In the genomic region with DNA sequence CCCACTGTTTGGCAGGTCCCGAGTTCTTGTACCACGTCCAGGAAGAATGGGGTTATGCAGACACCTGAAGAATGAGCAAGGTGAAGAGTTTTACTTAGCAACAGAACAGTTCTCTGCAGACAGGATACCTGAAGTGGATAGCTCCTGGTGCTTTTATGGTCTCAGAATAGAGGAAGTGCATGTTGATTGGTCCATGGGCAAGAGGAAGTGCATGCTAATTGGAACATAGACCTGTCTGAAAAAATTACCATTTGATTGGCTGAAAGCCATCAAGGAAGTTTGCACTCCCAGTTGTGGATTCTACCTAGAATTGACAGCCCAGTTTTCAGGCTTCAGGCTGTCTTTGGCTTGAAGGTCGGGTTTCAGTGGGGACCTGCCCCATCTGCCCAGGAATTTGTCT, we compare ENCODE assay signal across 27 cellular contexts.
DNase-seq lines count a peak whose midpoint lies in the region; ATAC-seq, FAIRE-seq and TF ChIP-seq lines count a peak whose summit lies in the region.
"Had no signal": no experiment of that assay in that cellular context is flagged by ENCODE, and none has a peak within 500 bp of the region (broad histone marks: within the 10 kb centered on the region; RNA-seq: fewer than 3 reads in every experiment).

No MANE protein-coding gene starts in this region.

- TF ChIP-seq POLR2A in GM12878 (IDR thresholded peaks at IDR 0.05; ENCODE audit: low read depth, low read length), result no peak

- RAD21 ChIA-PET in GM12878 (lab: Charles Lee; ENCODE audit: unreplicated experiment), result no interaction called here

- H3K27me3 Mint-ChIP-seq in natural killer cell (ENCODE audit: low read depth in 2 of 2), result no peaks in the 10 kb centered on the region
- no peaks in the 10 kb centered on the region for H3K27me3 Mint-ChIP-seq in activated CD4-positive, alpha-beta T cell treated with anti-CD3 and anti-CD28 coated beads, Interleukin-2, amount 10 ng/mL, durations not matched to agents 7 days and 5 days
- H3K27me3 Mint-ChIP-seq: CD4-positive, alpha-beta memory T cell; CD4-positive, CD25-positive, alpha-beta regulatory T cell; CD8-positive, alpha-beta memory T cell had no signal

- H3K27ac Mint-ChIP-seq in natural killer cell, result no peak overlapping the region
- H3K27ac Mint-ChIP-seq in activated CD4-positive, alpha-beta T cell treated with anti-CD3 and anti-CD28 coated beads, Interleukin-2, amount 10 ng/mL, durations not matched to agents 7 days and 5 days, result no peak overlapping the region
- H3K27ac Mint-ChIP-seq: CD14-positive monocyte; CD4-positive, alpha-beta memory T cell; CD4-positive, CD25-positive, alpha-beta regulatory T cell; CD8-positive, alpha-beta memory T cell had no signal

- H4K20me1 ChIP-seq in OCI-LY7 (ENCODE audit: insufficient read depth, low read length) (no peaks in the 10 kb centered on the region), GM12878 (ENCODE audit: control insufficient read depth, insufficient read depth) (no peaks in the 10 kb centered on the region)
- H4K20me1 ChIP-seq: BLaER1 had no signal

- intact Hi-C loops in OCI-LY7 (cut with micrococcal nuclease; ENCODE audit: unreplicated experiment), result no loop called here
- intact Hi-C loops in GM12878 (cut with micrococcal nuclease; ENCODE audit: unreplicated experiment), result no loop called here
- intact Hi-C loops in natural killer cell (cut with micrococcal nuclease), result no loop called here

- H3K36me3 Mint-ChIP-seq in natural killer cell, result no peaks in the 10 kb centered on the region
- no peaks in the 10 kb centered on the region for H3K36me3 Mint-ChIP-seq in activated CD4-positive, alpha-beta T cell treated with anti-CD3 and anti-CD28 coated beads, Interleukin-2, amount 10 ng/mL, durations not matched to agents 7 days and 5 days (ENCODE audit: low read depth)
- H3K36me3 Mint-ChIP-seq: CD14-positive monocyte; CD4-positive, alpha-beta memory T cell; CD4-positive, CD25-positive, alpha-beta regulatory T cell; CD8-positive, alpha-beta memory T cell had no signal

- BruUV-seq in OCI-LY7 (replicated peaks; lab: Mats Ljungman, UMichigan) (no TSS peak), GM12878 (replicated peaks; lab: Mats Ljungman, UMichigan) (no TSS peak)

- SMC1A ChIA-PET in GM12878 (lab: Charles Lee; ENCODE audit: uncharacterized antibody, unreplicated experiment), result interaction anchor here (1.2 kb wide), 1 partner anchor 12 kb away, joined by 3 read pairs; no protein-coding TSS in a partner anchor

- H3K27ac ChIP-seq in OCI-LY7 (ENCODE audit: low read depth, low read length, poor library complexity, severe bottlenecking), result no peak overlapping the region
- H3K27ac ChIP-seq in GM12878 (ENCODE audit: control insufficient read depth, insufficient read depth), result no peak overlapping the region
- H3K27ac ChIP-seq: BLaER1 had no signal

- no peaks in the 10 kb centered on the region for H3K4me1 ChIP-seq in OCI-LY7 (ENCODE audit: insufficient read depth, low read length, poor library complexity, severe bottlenecking)
- no peaks in the 10 kb centered on the region for H3K4me1 ChIP-seq in GM12878 (ENCODE audit: control insufficient read depth, insufficient read depth, low read length)
- H3K4me1 ChIP-seq: BE2C, BLaER1 had no signal

- DNase-seq in NAMALWA (ENCODE audit: low spot score) (peak; percentile 15), OCI-LY7 (ENCODE audit: low spot score) (peak; percentile 0), GM12878 (ENCODE audit: low read depth, low spot score) (no peak), natural killer cell (no peak), urothelium cell line (ENCODE audit: low spot score) (no peak)
- DNase-seq in activated CD4-positive, alpha-beta T cell treated with anti-CD3 and anti-CD28 coated beads, Interleukin-2, amount 10 ng/mL, durations not matched to agents 7 days and 5 days, result no peak
- DNase-seq: 8988T; ACHN; BE2C; C1 segment of cervical spinal cord; CD4-positive, alpha-beta memory T cell; CD4-positive, CD25-positive, alpha-beta regulatory T cell; CD8-positive, alpha-beta memory T cell; COR-L47; DMS 273 treated with DMSO at 0.1 percent for 48 hours; DMS153; DMS53; DMS79; DND-41; EL; GDM1 had no signal

- no peaks in the 10 kb centered on the region for H3K79me2 ChIP-seq in OCI-LY7 (ENCODE audit: insufficient read depth, low read depth, low read length)
- no peaks in the 10 kb centered on the region for H3K79me2 ChIP-seq in GM12878 (ENCODE audit: control insufficient read depth, insufficient read depth, low read length)

- WGBS in GM12878 (ENCODE audit: insufficient coverage, insufficient replicate concordance, low lambda C conversion rate, missing lambda C conversion rate), result 5% methylated on average over 3 of the region's 3 CpGs

- ATAC-seq in GM12878 (no peak), natural killer cell (no peak), GM19455 (IDR thresholded peaks at IDR 0.05; ENCODE audit: unreplicated experiment) (no peak)

- H3K4me3 ChIP-seq in OCI-LY7 (ENCODE audit: low read depth, low read length, poor library complexity, severe bottlenecking) (no peak overlapping the region), GM12878 (no peak overlapping the region)
- H3K4me3 ChIP-seq: BLaER1 had no signal

- H2AFZ ChIP-seq in OCI-LY7 (ENCODE audit: low read length) (no peak overlapping the region), GM12878 (ENCODE audit: control insufficient read depth, low read depth, low read length) (no peak overlapping the region)

- H3K4me2 ChIP-seq in OCI-LY7 (ENCODE audit: low read length), result no peak overlapping the region
- no peak overlapping the region for H3K4me2 ChIP-seq in GM12878 (ENCODE audit: control insufficient read depth, insufficient read depth)
- H3K4me2 ChIP-seq: BLaER1 had no signal

- FAIRE-seq in GM12878 (lab: Jason Lieb, UNC) (no peak), urothelium cell line (lab: Jason Lieb, UNC) (no peak)
- FAIRE-seq: A204.1, GM12891, GM19239 had no signal

- in situ Hi-C loops in GM12878 (cut with MboI), result no loop called here

- TF ChIP-seq CTCF in OCI-LY7 (conservative IDR thresholded peaks at IDR 0.05; ENCODE audit: low read length) (no peak), GM12878 (IDR thresholded peaks at IDR 0.05 in 2 of 3, conservative IDR thresholded peaks at IDR 0.05 in 1 of 3; ENCODE audit: control insufficient read depth in 2 of 3, extremely low read depth in 1 of 3, insufficient read depth in 1 of 3, low read depth in 3 of 3, low read length in 3 of 3) (no peak), natural killer cell (IDR thresholded peaks at IDR 0.05) (no peak)

- no peak for TF ChIP-seq RAD21 in GM12878 (IDR thresholded peaks at IDR 0.05; ENCODE audit: insufficient read depth, low read depth, low read length)

- no peak overlapping the region for H3K4me3 Mint-ChIP-seq in natural killer cell
- H3K4me3 Mint-ChIP-seq in activated CD4-positive, alpha-beta T cell treated with anti-CD3 and anti-CD28 coated beads, Interleukin-2, amount 10 ng/mL, durations not matched to agents 7 days and 5 days, result no peak overlapping the region
- H3K4me3 Mint-ChIP-seq: CD14-positive monocyte; CD4-positive, alpha-beta memory T cell; CD4-positive, CD25-positive, alpha-beta regulatory T cell; CD8-positive, alpha-beta memory T cell had no signal

- H3K9me2 ChIP-seq in OCI-LY7 (ENCODE audit: insufficient read depth, low read length), result no peaks in the 10 kb centered on the region

- TF ChIP-seq EP300 in GM12878 (IDR thresholded peaks at IDR 0.05; ENCODE audit: borderline replicate concordance in 1 of 2, control insufficient read depth in 1 of 2, low read depth in 2 of 2, low read length in 2 of 2), result no peak

- POLR2A ChIA-PET in OCI-LY7 (lab: Charles Lee) (interaction anchor here (0.6 kb wide), 1 partner anchor 302 kb away, joined by 3 read pairs; no protein-coding TSS in a partner anchor), GM12878 (lab: Charles Lee) (no interaction called here)
- POLR2A ChIA-PET in activated CD4-positive, alpha-beta T cell treated with anti-CD3 and anti-CD28 coated beads, Interleukin-2, amount 10 ng/mL, durations not matched to agents 7 days and 5 days (lab: Charles Lee), result no interaction called here

- H3K9me3 ChIP-seq in OCI-LY7 (ENCODE audit: low read length) (no peaks in the 10 kb centered on the region), GM12878 (replicated peaks; ENCODE audit: control insufficient read depth, insufficient read depth, low read length) (no peaks in the 10 kb centered on the region; the same call in 2 of the 3 replicates)
- H3K9me3 ChIP-seq: BE2C had no signal

- CTCF ChIA-PET in OCI-LY7 (lab: Charles Lee; ENCODE audit: unreplicated experiment), result no interaction called here
- CTCF ChIA-PET in GM12878 (lab: Yijun Ruan, JAX), result no interaction called here
- CTCF ChIA-PET in activated CD4-positive, alpha-beta T cell treated with anti-CD3 and anti-CD28 coated beads, Interleukin-2, amount 10 ng/mL, durations not matched to agents 7 days and 5 days (lab: Charles Lee), result no interaction called here

- H3K9me3 Mint-ChIP-seq in natural killer cell, result peaks cover 11 to 17% of the 10 kb centered on the region in 2 donors
- peaks cover 3% of the 10 kb centered on the region for H3K9me3 Mint-ChIP-seq in activated CD4-positive, alpha-beta T cell treated with anti-CD3 and anti-CD28 coated beads, Interleukin-2, amount 10 ng/mL, durations not matched to agents 7 days and 5 days

- H3K36me3 ChIP-seq in OCI-LY7 (ENCODE audit: insufficient read depth, low read length), result no peaks in the 10 kb centered on the region
- H3K36me3 ChIP-seq in GM12878 (ENCODE audit: control insufficient read depth in 2 of 2, insufficient read depth in 2 of 2, low read length in 1 of 2), result no peaks in the 10 kb centered on the region
- H3K36me3 ChIP-seq: BE2C, BLaER1 had no signal

- H3K4me1 Mint-ChIP-seq in natural killer cell, result no peaks in the 10 kb centered on the region
- no peaks in the 10 kb centered on the region for H3K4me1 Mint-ChIP-seq in activated CD4-positive, alpha-beta T cell treated with anti-CD3 and anti-CD28 coated beads, Interleukin-2, amount 10 ng/mL, durations not matched to agents 7 days and 5 days
- H3K4me1 Mint-ChIP-seq: CD14-positive monocyte; CD4-positive, alpha-beta memory T cell; CD4-positive, CD25-positive, alpha-beta regulatory T cell; CD8-positive, alpha-beta memory T cell had no signal

- no peaks in the 10 kb centered on the region for H3K27me3 ChIP-seq in GM12878 (replicated peaks in 1 of 2; ENCODE audit: control insufficient read depth in 2 of 2, insufficient read depth in 2 of 2, low read length in 1 of 2)
- H3K27me3 ChIP-seq: BE2C, BLaER1 had no signal

- H3K9ac ChIP-seq in GM12878 (ENCODE audit: control insufficient read depth, insufficient read depth, low read length), result no peak overlapping the region
- H3K9ac ChIP-seq: BLaER1 had no signal

TF ChIP-seq in GM12878, 131 proteins besides CTCF, POLR2A, EP300 and RAD21:
- TF ChIP-seq EED (IDR thresholded peaks at IDR 0.05; ENCODE audit: low read depth) (no peak), SPI1 (IDR thresholded peaks at IDR 0.05; ENCODE audit: borderline replicate concordance, insufficient read depth, low read depth, low read length) (peak; percentile 34; the same call in 1 of the 2 replicates)

Comparison
In these comparisons a context has a peak if more than half of its experiments do, and no peak if none do; other contexts are left out.
1. DNase-seq: peak in NAMALWA (single experiment) and OCI-LY7 (single experiment); none in GM12878 (single experiment), natural killer cell (single experiment), urothelium cell line (single experiment) and activated CD4-positive, alpha-beta T cell treated with anti-CD3 and anti-CD28 coated beads, Interleukin-2, amount 10 ng/mL, durations not matched to agents 7 days and 5 days (single experiment).